21 cellular contexts compared by ENCODE assay signal in genomic region chr2:239196474-239197021, GRCh38.
DNase-seq lines count a peak whose midpoint lies in the region; ATAC-seq, FAIRE-seq and TF ChIP-seq lines count a peak whose summit lies in the region.
"Had no signal": no experiment of that assay in that cellular context is flagged by ENCODE, and none has a peak within 500 bp of the region (broad histone marks: within the 10 kb centered on the region; RNA-seq: fewer than 3 reads in every experiment).

No MANE protein-coding gene starts in this region.

- H3K27me3 ChIP-seq in gastrocnemius medialis (no peaks in the 10 kb centered on the region), aorta (ENCODE audit: control insufficient read depth in 1 of 2, insufficient read depth in 2 of 2, low read length in 1 of 2) (no peaks in the 10 kb centered on the region)
- H3K27me3 ChIP-seq: brain microvascular endothelial cell, right lobe of liver had no signal

- DNase-seq in cardiac septum (ENCODE audit: low spot score): peak; percentile 72
- DNase-seq in Right ventricle myocardium inferior (ENCODE audit: missing footprints): no peak
- DNase-seq in kidney: peak; percentile 50
- DNase-seq in gastrocnemius medialis: no peak
- DNase-seq in aorta: peak; percentile 34 to 39
- no peak for DNase-seq in pons (ENCODE audit: low spot score)
- no peak for DNase-seq in NCI-H1105 (lab: John Stamatoyannopoulos, UW)
- DNase-seq in D721Med (ENCODE audit: insufficient read length, low spot score): no peak
- DNase-seq: activated CD4-positive, alpha-beta T cell treated with anti-CD3 and anti-CD28 coated beads, Interleukin-2, amount 10 ng/mL, durations not matched to agents 7 days and 5 days; brain microvascular endothelial cell; left ventricle myocardium inferior; NCI-H1417; NCI-H524 treated with DMSO at 0.1 percent for 48 hours; nucleus accumbens; stimulated activated naive CD4-positive, alpha-beta T cell; T-helper 1 cell had no signal

- WGBS in aorta, 2 donors: 90 to 93% methylated on average over 17 of the region's 17 CpGs

- intact Hi-C loops in cardiac septum (cut with DNase I): no loop called here
- intact Hi-C loops in Right ventricle myocardium inferior (cut with DNase I): no loop called here
- intact Hi-C loops in kidney (cut with DNase I): no loop called here
- intact Hi-C loops in gastrocnemius medialis (cut with DNase I; ENCODE audit: low total_unique reads): no loop called here
- intact Hi-C loops in aorta (cut with DNase I): no loop called here

- peaks cover 0 to 3% of the 10 kb centered on the region in 2 donors for H3K36me3 ChIP-seq in kidney (ENCODE audit: control insufficient read depth in 1 of 2, insufficient read depth in 2 of 2, low read length in 2 of 2)
- peaks cover 0 to 9% of the 10 kb centered on the region in 2 donors for H3K36me3 ChIP-seq in gastrocnemius medialis
- no peaks in the 10 kb centered on the region for H3K36me3 ChIP-seq in aorta (ENCODE audit: control insufficient read depth in 1 of 2, insufficient read depth in 2 of 2, low read length in 1 of 2)
- H3K36me3 ChIP-seq: brain microvascular endothelial cell, right lobe of liver had no signal

- no peak for FAIRE-seq in kidney (lab: Jason Lieb, UNC)
- no peak for FAIRE-seq in D721Med (lab: Jason Lieb, UNC)
- FAIRE-seq: G401.6, H54 had no signal

- no peaks in the 10 kb centered on the region for H3K9me3 ChIP-seq in kidney (ENCODE audit: control insufficient read depth in 1 of 2, low read length in 2 of 2)
- no peaks in the 10 kb centered on the region for H3K9me3 ChIP-seq in gastrocnemius medialis
- no peaks in the 10 kb centered on the region for H3K9me3 ChIP-seq in aorta (ENCODE audit: control insufficient read depth, low read length)
- H3K9me3 ChIP-seq: left ventricle myocardium inferior, right lobe of liver had no signal

- no peak for TF ChIP-seq CTCF in kidney (IDR thresholded peaks at IDR 0.05; ENCODE audit: borderline replicate concordance, extremely low read depth, insufficient read depth)
- no peak for TF ChIP-seq CTCF in gastrocnemius medialis (IDR thresholded peaks at IDR 0.05 in 4 of 5, conservative IDR thresholded peaks at IDR 0.05 in 1 of 5)
- no peak for TF ChIP-seq CTCF in D721Med (IDR thresholded peaks at IDR 0.05; ENCODE audit: insufficient read depth, missing control alignments)

- no peak overlapping the region for H3K4me3 ChIP-seq in kidney (ENCODE audit: low read length in 2 of 2)
- H3K4me3 ChIP-seq in gastrocnemius medialis: no peak overlapping the region
- H3K4me3 ChIP-seq in aorta (ENCODE audit: low read length in 2 of 2): no peak overlapping the region
- H3K4me3 ChIP-seq: left ventricle myocardium inferior, right lobe of liver had no signal

- H3K4me1 ChIP-seq in kidney (ENCODE audit: control insufficient read depth in 1 of 2, insufficient read depth in 1 of 2, low read depth in 1 of 2, low read length in 2 of 2) (no peaks in the 10 kb centered on the region), gastrocnemius medialis (peaks cover 52 to 64% of the 10 kb centered on the region in 2 donors), aorta (ENCODE audit: control insufficient read depth in 1 of 2, insufficient read depth in 2 of 2, low read length in 2 of 2) (no peaks in the 10 kb centered on the region)
- H3K4me1 ChIP-seq: right lobe of liver had no signal

- ATAC-seq in Right ventricle myocardium inferior (no peak), gastrocnemius medialis (no peak), aorta (ENCODE audit: low FRiP score) (no peak)
- ATAC-seq: esophagus mucosa, right lobe of liver had no signal

- no peak overlapping the region for H3K9ac ChIP-seq in kidney (ENCODE audit: low read length in 2 of 2)

- in situ Hi-C loops in gastrocnemius medialis (cut with MboI; ENCODE audit: low sequenced_read_pairs in 4 of 4): no loop called here

- no peak for TF ChIP-seq POLR2A in gastrocnemius medialis (IDR thresholded peaks at IDR 0.05)

- H3K27ac ChIP-seq in kidney (ENCODE audit: low read depth in 2 of 2, low read length in 2 of 2): no peak overlapping the region
- peak overlapping the region; percentile 15 to 89 (median 72) for H3K27ac ChIP-seq in gastrocnemius medialis
- H3K27ac ChIP-seq in aorta (ENCODE audit: low read depth in 1 of 2, low read length in 2 of 2): no peak overlapping the region
- H3K27ac ChIP-seq: brain microvascular endothelial cell, C4-2B, left ventricle myocardium inferior, right lobe of liver had no signal

Comparison
In these comparisons a context has a peak if more than half of its experiments do, and no peak if none do; other contexts are left out.
1. DNase-seq: peak in cardiac septum (single experiment), kidney (single experiment) and aorta (2 of 2); none in Right ventricle myocardium inferior (single experiment), gastrocnemius medialis (0 of 2), pons (single experiment), NCI-H1105 (single experiment) and D721Med (single experiment).
2. H3K27ac ChIP-seq: peak in gastrocnemius medialis (4 of 4); none in kidney (0 of 2) and aorta (0 of 2).